In the genomic region with DNA sequence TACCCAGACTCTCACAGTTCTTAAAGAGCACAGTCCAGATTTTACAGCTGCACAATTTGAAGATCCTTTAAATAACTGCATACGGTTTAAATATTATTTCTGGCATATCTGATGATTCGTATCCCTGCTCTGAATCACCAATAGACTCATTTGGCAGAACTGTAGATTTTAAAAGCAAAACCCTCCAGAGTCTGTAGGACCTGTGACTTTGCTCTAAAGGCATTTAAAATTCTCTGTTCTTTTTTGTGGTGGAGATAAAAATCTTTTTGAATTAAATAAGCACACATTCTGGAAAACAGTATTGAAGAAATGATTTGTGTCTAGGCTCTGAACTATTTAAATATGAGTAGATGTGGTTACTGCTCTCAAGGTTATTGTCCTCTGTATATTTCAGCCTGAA, we compare ENCODE assay signal across 1 cellular context.
TF ChIP-seq lines count a peak whose summit lies in the region.

No MANE protein-coding gene starts in this region.

TF ChIP-seq in SK-N-SH treated with all-trans-retinoic acid at 6 μM for 48 hours, 23 proteins besides CTCF, POLR2A, EP300 and RAD21 (continued from another document):
- TF ChIP-seq, protein P1, sequence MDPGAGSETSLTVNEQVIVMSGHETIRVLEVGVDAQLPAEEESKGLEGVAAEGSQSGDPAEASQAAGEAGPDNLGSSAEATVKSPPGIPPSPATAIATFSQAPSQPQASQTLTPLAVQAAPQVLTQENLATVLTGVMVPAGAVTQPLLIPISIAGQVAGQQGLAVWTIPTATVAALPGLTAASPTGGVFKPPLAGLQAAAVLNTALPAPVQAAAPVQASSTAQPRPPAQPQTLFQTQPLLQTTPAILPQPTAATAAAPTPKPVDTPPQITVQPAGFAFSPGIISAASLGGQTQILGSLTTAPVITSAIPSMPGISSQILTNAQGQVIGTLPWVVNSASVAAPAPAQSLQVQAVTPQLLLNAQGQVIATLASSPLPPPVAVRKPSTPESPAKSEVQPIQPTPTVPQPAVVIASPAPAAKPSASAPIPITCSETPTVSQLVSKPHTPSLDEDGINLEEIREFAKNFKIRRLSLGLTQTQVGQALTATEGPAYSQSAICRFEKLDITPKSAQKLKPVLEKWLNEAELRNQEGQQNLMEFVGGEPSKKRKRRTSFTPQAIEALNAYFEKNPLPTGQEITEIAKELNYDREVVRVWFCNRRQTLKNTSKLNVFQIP (CRISPR knock-in tag; IDR thresholded peaks at IDR 0.05; ENCODE audit: borderline replicate concordance, low read depth) = no peak
- TF ChIP-seq, protein P2, sequence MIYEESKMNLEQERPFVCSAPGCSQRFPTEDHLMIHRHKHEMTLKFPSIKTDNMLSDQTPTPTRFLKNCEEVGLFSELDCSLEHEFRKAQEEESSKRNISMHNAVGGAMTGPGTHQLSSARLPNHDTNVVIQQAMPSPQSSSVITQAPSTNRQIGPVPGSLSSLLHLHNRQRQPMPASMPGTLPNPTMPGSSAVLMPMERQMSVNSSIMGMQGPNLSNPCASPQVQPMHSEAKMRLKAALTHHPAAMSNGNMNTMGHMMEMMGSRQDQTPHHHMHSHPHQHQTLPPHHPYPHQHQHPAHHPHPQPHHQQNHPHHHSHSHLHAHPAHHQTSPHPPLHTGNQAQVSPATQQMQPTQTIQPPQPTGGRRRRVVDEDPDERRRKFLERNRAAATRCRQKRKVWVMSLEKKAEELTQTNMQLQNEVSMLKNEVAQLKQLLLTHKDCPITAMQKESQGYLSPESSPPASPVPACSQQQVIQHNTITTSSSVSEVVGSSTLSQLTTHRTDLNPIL (CRISPR knock-in tag; IDR thresholded peaks at IDR 0.05; ENCODE audit: low read depth) = no peak
- no peak for TF ChIP-seq ARNTL (CRISPR knock-in tag; IDR thresholded peaks at IDR 0.05; ENCODE audit: borderline replicate concordance, low read depth)
- TF ChIP-seq ZNF8 (CRISPR knock-in tag; IDR thresholded peaks at IDR 0.05) = no peak
- no peak for TF ChIP-seq TOX (CRISPR knock-in tag; IDR thresholded peaks at IDR 0.05; ENCODE audit: borderline replicate concordance)
- TF ChIP-seq ZFP30 (CRISPR knock-in tag; IDR thresholded peaks at IDR 0.05) = no peak
- TF ChIP-seq ZC3H10 (CRISPR knock-in tag; IDR thresholded peaks at IDR 0.05) = no peak
- TF ChIP-seq PPARA (CRISPR knock-in tag; IDR thresholded peaks at IDR 0.05; ENCODE audit: borderline replicate concordance) = no peak
- TF ChIP-seq TCF4 (CRISPR knock-in tag; IDR thresholded peaks at IDR 0.05; ENCODE audit: borderline replicate concordance) = no peak
